ENCODE assay signal across 8 cellular contexts in the genomic region with DNA sequence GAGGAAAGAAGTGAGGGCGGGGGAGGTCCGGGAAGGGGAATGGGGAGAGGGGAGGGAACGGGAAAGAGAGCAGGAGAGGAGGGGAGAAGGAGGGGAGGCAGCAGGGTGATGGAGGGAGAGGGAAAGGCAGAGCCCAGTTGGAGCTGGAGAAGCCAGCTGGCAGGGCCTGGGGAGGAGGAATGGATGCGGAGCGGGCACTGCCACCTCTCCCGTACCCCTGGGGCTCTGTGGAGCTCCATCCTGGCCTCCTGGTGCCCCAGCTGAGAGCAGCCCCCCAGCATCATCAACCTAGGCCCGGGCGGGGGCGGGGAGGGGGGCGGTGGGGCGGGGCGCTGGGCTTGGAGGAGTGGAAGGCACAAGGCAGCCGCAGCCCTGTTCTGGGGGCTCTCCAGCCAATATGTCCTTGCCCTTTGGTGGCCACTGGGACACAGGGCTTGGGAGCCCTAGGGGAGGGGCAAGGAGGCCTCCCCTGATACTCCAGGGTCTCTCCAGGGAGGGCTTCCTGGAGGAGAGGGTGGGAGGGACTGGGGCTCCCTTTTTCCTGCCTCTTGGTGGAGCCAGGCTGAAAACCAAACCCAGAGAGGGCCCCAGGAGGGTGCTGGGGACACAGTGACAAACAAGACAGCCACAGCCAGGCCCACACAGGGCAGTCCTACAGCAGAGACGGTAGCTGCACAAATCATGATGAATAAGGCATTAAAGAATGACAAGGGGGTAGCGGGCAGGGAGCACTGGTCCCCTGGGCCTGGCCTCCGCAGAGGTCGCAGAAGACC.
A peak's percentile ranks its signal among the peaks of the same experiment; 100 is the strongest.
DNase-seq lines count a peak whose midpoint lies in the region; ATAC-seq and TF ChIP-seq lines count a peak whose summit lies in the region.

No MANE protein-coding gene starts in this region.

- peaks cover 3% of the 10 kb centered on the region for H3K27me3 Mint-ChIP-seq in CD4-positive, alpha-beta T cell
- H3K27me3 Mint-ChIP-seq in brain, result no peaks in the 10 kb centered on the region
- H3K27me3 Mint-ChIP-seq in stimulated activated memory B cell treated with anti-CD40 and anti-IgM and Interleukin-4, amounts not matched to agents 10 μg/mL and 1 μg/mL and 100 μg/mL, for 72 hours, result peaks cover 36% of the 10 kb centered on the region

- no peaks in the 10 kb centered on the region for H3K9me3 ChIP-seq in CD4-positive, alpha-beta T cell (ENCODE audit: control insufficient read depth, low read length)

- H3K27ac Mint-ChIP-seq in CD4-positive, alpha-beta T cell, result peak overlapping the region; percentile 62
- H3K27ac Mint-ChIP-seq in brain, result peak overlapping the region; percentile 98 to 99 (median 99)
- H3K27ac Mint-ChIP-seq in stimulated activated memory B cell treated with anti-CD40 and anti-IgM and Interleukin-4, amounts not matched to agents 10 μg/mL and 1 μg/mL and 100 μg/mL, for 72 hours, result peak overlapping the region; percentile 75

- CTCF ChIA-PET in CD4-positive, alpha-beta T cell (lab: Charles Lee), result interaction anchor here (0.9 to 1.4 kb wide), 5 partner anchors 37 to 129 kb away, joined by 3 to 10 read pairs (median 5); a partner anchor contains a TSS

- no peak for ATAC-seq in CD4-positive, alpha-beta T cell (ENCODE audit: poor library complexity)
- ATAC-seq in stimulated activated memory B cell treated with anti-CD40 and anti-IgM and Interleukin-4, amounts not matched to agents 10 μg/mL and 1 μg/mL and 100 μg/mL, for 72 hours, result no peak
- ATAC-seq in HG03520 (IDR thresholded peaks at IDR 0.05; ENCODE audit: unreplicated experiment) (no peak), GM21515 (IDR thresholded peaks at IDR 0.05; ENCODE audit: unreplicated experiment) (no peak)

- H3K36me3 Mint-ChIP-seq in CD4-positive, alpha-beta T cell (ENCODE audit: low read depth), result peaks cover 4% of the 10 kb centered on the region
- H3K36me3 Mint-ChIP-seq in brain, result no peaks in the 10 kb centered on the region
- peaks cover 6% of the 10 kb centered on the region for H3K36me3 Mint-ChIP-seq in stimulated activated memory B cell treated with anti-CD40 and anti-IgM and Interleukin-4, amounts not matched to agents 10 μg/mL and 1 μg/mL and 100 μg/mL, for 72 hours

- no peak overlapping the region for H3K27ac ChIP-seq in CD4-positive, alpha-beta T cell (ENCODE audit: low read depth, low read length)

- H3K9me3 Mint-ChIP-seq in CD4-positive, alpha-beta T cell, result no peaks in the 10 kb centered on the region
- H3K9me3 Mint-ChIP-seq in brain, result peaks cover 0 to 5% (median 0%) of the 10 kb centered on the region in 5 experiments
- no peaks in the 10 kb centered on the region for H3K9me3 Mint-ChIP-seq in stimulated activated memory B cell treated with anti-CD40 and anti-IgM and Interleukin-4, amounts not matched to agents 10 μg/mL and 1 μg/mL and 100 μg/mL, for 72 hours

- no peaks in the 10 kb centered on the region for H3K27me3 ChIP-seq in CD4-positive, alpha-beta T cell (ENCODE audit: control insufficient read depth, insufficient read depth, low read length)

- DNase-seq in CD4-positive, alpha-beta T cell, result no peak
- DNase-seq in NCI-H1092 treated with DMSO at 0.1 percent for 48 hours (lab: John Stamatoyannopoulos, UW) (peak; percentile 93), kidney glomerular epithelial cell (lab: John Stamatoyannopoulos, UW) (peak; percentile 73), HCEC 1CT (no peak)

- peak overlapping the region; percentile 86 for H3K4me3 Mint-ChIP-seq in CD4-positive, alpha-beta T cell
- peak overlapping the region; percentile 87 to 93 (median 92) for H3K4me3 Mint-ChIP-seq in brain
- no peak overlapping the region for H3K4me3 Mint-ChIP-seq in stimulated activated memory B cell treated with anti-CD40 and anti-IgM and Interleukin-4, amounts not matched to agents 10 μg/mL and 1 μg/mL and 100 μg/mL, for 72 hours

- peaks cover 28% of the 10 kb centered on the region for H3K4me1 Mint-ChIP-seq in CD4-positive, alpha-beta T cell (ENCODE audit: low read depth)
- peaks cover 91% of the 10 kb centered on the region for H3K4me1 Mint-ChIP-seq in brain
- peaks cover 20% of the 10 kb centered on the region for H3K4me1 Mint-ChIP-seq in stimulated activated memory B cell treated with anti-CD40 and anti-IgM and Interleukin-4, amounts not matched to agents 10 μg/mL and 1 μg/mL and 100 μg/mL, for 72 hours

- no peak for TF ChIP-seq CTCF in CD4-positive, alpha-beta T cell (IDR thresholded peaks at IDR 0.05)
- no peak for TF ChIP-seq CTCF in brain (conservative IDR thresholded peaks at IDR 0.05)

- POLR2A ChIA-PET in CD4-positive, alpha-beta T cell (lab: Charles Lee), result interaction anchor here (0.9 to 2.2 kb wide), 10 partner anchors 12 to 319 kb away, joined by 3 to 7 read pairs (median 4); a partner anchor contains a TSS

- intact Hi-C loops in CD4-positive, alpha-beta T cell (cut with DNase I, micrococcal nuclease), result loop anchor here (5.0 to 10.0 kb wide), 2 partner anchors 40 to 88 kb away; no protein-coding TSS in a partner anchor

Comparison
In these comparisons a context has a peak if more than half of its experiments do, and no peak if none do; other contexts are left out.
1. DNase-seq: peak in NCI-H1092 treated with DMSO at 0.1 percent for 48 hours (single experiment) and kidney glomerular epithelial cell (single experiment); none in CD4-positive, alpha-beta T cell (0 of 10) and HCEC 1CT (single experiment).
2. Peak in every context shown above with its lines, with median percentiles within 50 percentile points of each other: H3K27ac Mint-ChIP-seq.